ENCODE assay signal across 14 cellular contexts in genomic region chr20:49880724-49881445, GRCh38. TPM values are rescaled to one million over a fixed set of nuclear protein-coding genes. Genes with fewer than 3 reads are reported as not detected.
DNase-seq lines count a peak whose midpoint lies in the region; ATAC-seq lines count a peak whose summit lies in the region.
"Had no signal": no experiment of that assay in that cellular context is flagged by ENCODE, and none has a peak within 500 bp of the region (broad histone marks: within the 10 kb centered on the region; RNA-seq: fewer than 3 reads in every experiment).

No MANE protein-coding gene starts in this region.

- H3K4me3 Mint-ChIP-seq in activated T-cell treated with anti-CD3 and anti-CD28 coated beads, Interleukin-2, amount 50 U/mL, for 24 hours: no peak overlapping the region
- H3K4me3 Mint-ChIP-seq in effector memory CD8-positive, alpha-beta T cell: no peak overlapping the region
- H3K4me3 Mint-ChIP-seq: CD14-positive monocyte had no signal

- H3K27ac ChIP-seq in aorta (ENCODE audit: low read depth in 1 of 2, low read length in 2 of 2): peak overlapping the region; percentile 39 to 52
- H3K27ac ChIP-seq: A549, Peyer's patch had no signal

- no peak overlapping the region for H3K4me3 ChIP-seq in aorta (ENCODE audit: low read length in 2 of 2)
- H3K4me3 ChIP-seq: A549, Peyer's patch had no signal

- H3K36me3 ChIP-seq in aorta (ENCODE audit: control insufficient read depth in 1 of 2, insufficient read depth in 2 of 2, low read length in 1 of 2): peaks cover 0 to 2% of the 10 kb centered on the region in 2 donors

- peaks cover 83% of the 10 kb centered on the region for H3K36me3 Mint-ChIP-seq in activated T-cell treated with anti-CD3 and anti-CD28 coated beads, Interleukin-2, amount 50 U/mL, for 24 hours (ENCODE audit: low read depth)
- peaks cover 40% of the 10 kb centered on the region for H3K36me3 Mint-ChIP-seq in effector memory CD8-positive, alpha-beta T cell (ENCODE audit: insufficient read depth)

- intact Hi-C loops in aorta (cut with DNase I): no loop called here

- H3K9me3 Mint-ChIP-seq in activated T-cell treated with anti-CD3 and anti-CD28 coated beads, Interleukin-2, amount 50 U/mL, for 24 hours: no peaks in the 10 kb centered on the region
- no peaks in the 10 kb centered on the region for H3K9me3 Mint-ChIP-seq in effector memory CD8-positive, alpha-beta T cell
- H3K9me3 Mint-ChIP-seq: CD14-positive monocyte had no signal

- H3K4me1 ChIP-seq in aorta (ENCODE audit: control insufficient read depth in 1 of 2, insufficient read depth in 2 of 2, low read length in 2 of 2): peaks cover 0 to 2% of the 10 kb centered on the region in 2 donors
- H3K4me1 ChIP-seq: Peyer's patch had no signal

- H3K9me3 ChIP-seq in aorta (ENCODE audit: control insufficient read depth, low read length): no peaks in the 10 kb centered on the region
- H3K9me3 ChIP-seq: A549, Peyer's patch had no signal

- DNase-seq in activated T-cell treated with anti-CD3 and anti-CD28 coated beads, Interleukin-2, amount 50 U/mL, for 24 hours: no peak
- DNase-seq in activated T-cell treated with anti-CD3 and anti-CD28 coated beads, Interleukin-2, amount 50 U/mL, for 1 hour: no peak
- DNase-seq in NCI-H2107 treated with DMSO at 0.1 percent for 48 hours (lab: John Stamatoyannopoulos, UW; ENCODE audit: unreplicated experiment) (peak; percentile 41), aorta (no peak), left lobe of liver (ENCODE audit: low spot score) (no peak)
- DNase-seq in effector memory CD8-positive, alpha-beta T cell: no peak
- DNase-seq: DMS79 treated with DMSO at 0.1 percent for 48 hours, H7, NCI-H1930, NCI-H510A treated with DMSO at 0.1 percent for 48 hours, Peyer's patch had no signal

- no peaks in the 10 kb centered on the region for H3K27me3 Mint-ChIP-seq in activated T-cell treated with anti-CD3 and anti-CD28 coated beads, Interleukin-2, amount 50 U/mL, for 24 hours
- no peaks in the 10 kb centered on the region for H3K27me3 Mint-ChIP-seq in effector memory CD8-positive, alpha-beta T cell

- peak overlapping the region; percentile 48 for H3K27ac Mint-ChIP-seq in activated T-cell treated with anti-CD3 and anti-CD28 coated beads, Interleukin-2, amount 50 U/mL, for 24 hours
- H3K27ac Mint-ChIP-seq in effector memory CD8-positive, alpha-beta T cell: peak overlapping the region; percentile 41 to 76

- no peak for ATAC-seq in effector memory CD8-positive, alpha-beta T cell (replicated peaks)
- no peak for ATAC-seq in aorta (ENCODE audit: low FRiP score)
- no peak for ATAC-seq in HG02571 (IDR thresholded peaks at IDR 0.05; ENCODE audit: unreplicated experiment)
- ATAC-seq in left lobe of liver: no peak
- ATAC-seq: A549 had no signal

- WGBS in aorta, 2 donors: 76 to 77% methylated on average over 15 of the region's 15 CpGs

- no peaks in the 10 kb centered on the region for H3K27me3 ChIP-seq in aorta (ENCODE audit: control insufficient read depth in 1 of 2, insufficient read depth in 2 of 2, low read length in 1 of 2)
- H3K27me3 ChIP-seq: Peyer's patch had no signal

- no peaks in the 10 kb centered on the region for H3K4me1 Mint-ChIP-seq in activated T-cell treated with anti-CD3 and anti-CD28 coated beads, Interleukin-2, amount 50 U/mL, for 24 hours (ENCODE audit: low read depth)
- no peaks in the 10 kb centered on the region for H3K4me1 Mint-ChIP-seq in effector memory CD8-positive, alpha-beta T cell (ENCODE audit: low read depth in 2 of 2)
- H3K4me1 Mint-ChIP-seq: CD14-positive monocyte had no signal

RNA-seq across cellular contexts. Expression of gene SPATA2, which starts 34.4 kb away (rescaled TPM):
- total RNA-seq in aorta: 1 to 10 TPM; 4.8 to 5.8 TPM
- 1 to 10 TPM; 2.9 to 3.9 TPM for polyA plus RNA-seq in aorta
- 3.2 TPM for total RNA-seq in left lobe of liver

RNA-seq across cellular contexts. Expression of gene RNF114, which starts 55.3 kb away (rescaled TPM):
- total RNA-seq in aorta (10 to 100 TPM; 46.8 to 70.6 TPM), left lobe of liver (42.6 TPM)
- polyA plus RNA-seq in aorta: 10 to 100 TPM; 32.1 to 38.4 TPM
